ENCODE assay signal across 10 cellular contexts in genomic region chr22:22742641-22743040, GRCh38.
"Had no signal": no experiment of that assay in that cellular context is flagged by ENCODE, and none has a peak within 500 bp of the region (broad histone marks: within the 10 kb centered on the region; RNA-seq: fewer than 3 reads in every experiment).

No MANE protein-coding gene starts in this region.

- H3K4me3 ChIP-seq: GM23338 had no signal

- ATAC-seq: GM23338, HepG2 had no signal

- H3K9me3 Mint-ChIP-seq: GM23338, H9, IgD-negative memory B cell had no signal

- H2AFZ ChIP-seq: GM23338 had no signal

- H3K27ac ChIP-seq: HL-60 had no signal

- DNase-seq: H9, HCEC 1CT, Kasumi-1, KG1 had no signal

- H3K4me2 ChIP-seq: GM23338 had no signal

- H3K27ac Mint-ChIP-seq: GM23338, H9, IgD-negative memory B cell had no signal

- H3K4me3 Mint-ChIP-seq: GM23338, H9, IgD-negative memory B cell had no signal

- FAIRE-seq: H1, H54, HepG2 had no signal
